ENCODE assay signal across 8 cellular contexts in genomic region chr4:113760094-113760851, GRCh38. TPM values are rescaled to one million over a fixed set of nuclear protein-coding genes. Genes with fewer than 3 reads are reported as not detected.
DNase-seq lines count a peak whose midpoint lies in the region; ATAC-seq and TF ChIP-seq lines count a peak whose summit lies in the region.

No MANE protein-coding gene starts in this region.

- H3K27ac ChIP-seq in 22Rv1: peak overlapping the region; percentile 100
- H3K27ac ChIP-seq in Peyer's patch: peak overlapping the region; percentile 98 to 99 (median 98)

- H3K4me3 ChIP-seq in Peyer's patch: peak overlapping the region; percentile 72 to 88 (median 74)
- peak overlapping the region; percentile 90 for H3K4me3 ChIP-seq in adipocyte (ENCODE audit: low read length)

- H3K4me1 ChIP-seq in Peyer's patch: peaks cover 0 to 8% (median 2%) of the 10 kb centered on the region in 4 donors
- H3K4me1 ChIP-seq in adipocyte (ENCODE audit: control insufficient read depth, insufficient read depth, low read length): peaks cover 36% of the 10 kb centered on the region

- H3K9ac ChIP-seq in adipocyte (ENCODE audit: low read length): peak overlapping the region; percentile 100

- H3K27me3 ChIP-seq in Peyer's patch: no peaks in the 10 kb centered on the region
- no peaks in the 10 kb centered on the region for H3K27me3 ChIP-seq in adipocyte (replicated peaks; ENCODE audit: control insufficient read depth, insufficient read depth, low read length)

- ATAC-seq in left ventricle myocardium superior (peak; percentile 0), HG03139 (IDR thresholded peaks at IDR 0.05; ENCODE audit: unreplicated experiment) (no peak)

- H3K9me3 ChIP-seq in Peyer's patch: no peaks in the 10 kb centered on the region
- H3K9me3 ChIP-seq in adipocyte (ENCODE audit: control insufficient read depth, low read length): no peaks in the 10 kb centered on the region

- DNase-seq in Peyer's patch (peak; percentile 61 to 74 (median 62)), adipocyte (ENCODE audit: low read depth) (peak; percentile 68), left ventricle myocardium superior (peak; percentile 55), pons (ENCODE audit: low spot score) (peak; percentile 72)
- no peak for DNase-seq in NK-92 treated with Interleukin-12 subunit alpha and Interleukin-12 subunit beta, amount 100 ng/mL, for 24 hours (lab: John Stamatoyannopoulos, UW)

- no peaks in the 10 kb centered on the region for H3K36me3 ChIP-seq in Peyer's patch
- H3K36me3 ChIP-seq in adipocyte (ENCODE audit: control insufficient read depth, insufficient read depth, low read length, severe bottlenecking): peaks cover 20% of the 10 kb centered on the region

- TF ChIP-seq CTCF in 22Rv1 (IDR thresholded peaks at IDR 0.05): no peak
- no peak for TF ChIP-seq CTCF in Peyer's patch (IDR thresholded peaks at IDR 0.05)

- intact Hi-C loops in left ventricle myocardium superior (cut with micrococcal nuclease): loop anchor here (5.0 to 10.0 kb wide), 2 partner anchors 195 to 368 kb away; no protein-coding TSS in a partner anchor

- in situ Hi-C loops in GM18951 (cut with MboI; ENCODE audit: low sequenced_read_pairs, unreplicated experiment): no loop called here

- TF ChIP-seq POLR2A in GM18951 (IDR thresholded peaks at IDR 0.05; ENCODE audit: extremely low read depth, insufficient read depth, insufficient read length) (peak; percentile 10), Peyer's patch (IDR thresholded peaks at IDR 0.05) (no peak)

RNA-seq across cellular contexts. Expression of gene CAMK2D, which starts 1.3 kb away (rescaled TPM):
- 100 to 1,000 TPM in 1 of 4 donors, 10 to 100 TPM in 3; 38.8 to 125 (median 63.5) TPM for total RNA-seq in Peyer's patch
- 232 TPM for total RNA-seq in left ventricle myocardium superior
